8 cellular contexts compared by ENCODE assay signal in genomic region chr19:507286-508203, GRCh38. TPM values are rescaled to one million over a fixed set of nuclear protein-coding genes. Genes with fewer than 3 reads are reported as not detected.
DNase-seq lines count a peak whose midpoint lies in the region; ATAC-seq and TF ChIP-seq lines count a peak whose summit lies in the region.

A gene with protein sequence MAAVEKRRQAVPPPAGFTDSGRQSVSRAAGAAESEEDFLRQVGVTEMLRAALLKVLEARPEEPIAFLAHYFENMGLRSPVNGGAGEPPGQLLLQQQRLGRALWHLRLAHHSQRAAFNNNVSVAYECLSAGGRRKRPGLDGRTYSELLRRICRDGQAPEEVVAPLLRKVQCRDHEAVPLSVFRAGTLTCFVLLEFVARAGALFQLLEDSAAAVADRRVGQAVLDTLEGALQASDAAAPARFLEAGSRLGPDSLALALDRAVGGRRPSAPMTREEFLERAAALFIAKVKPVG (plus strand): TSS chr19:507497. CDS start chr19:507507, 10 bp downstream.

- peak within 1 kb of the TSS; percentile 89 for H3K4me3 Mint-ChIP-seq in Calu3 (ENCODE audit: low read depth, unreplicated experiment)
- H3K4me3 Mint-ChIP-seq in activated T-cell treated with anti-CD3 and anti-CD28 coated beads, Interleukin-2, amount 50 U/mL, for 72 hours = peak within 1 kb of the TSS; percentile 90 to 94
- H3K4me3 Mint-ChIP-seq in naive B cell = peak within 1 kb of the TSS; percentile 89 to 100 (median 96)
- H3K4me3 Mint-ChIP-seq in stimulated activated memory B cell treated with anti-CD40 and anti-IgM and Interleukin-4, amounts not matched to agents 10 μg/mL and 1 μg/mL and 100 μg/mL, for 72 hours = peak within 1 kb of the TSS; percentile 94

- peak within 1 kb of the TSS; percentile 80 to 100 (median 90) for H3K4me3 ChIP-seq in esophagus squamous epithelium

- peak; percentile 90 for DNase-seq in Calu3
- DNase-seq in GM20000 (ENCODE audit: low spot score) = peak; percentile 89
- DNase-seq in HT1080 (ENCODE audit: low read depth) = peak; percentile 80
- DNase-seq in activated T-cell treated with anti-CD3 and anti-CD28 coated beads, Interleukin-2, amount 50 U/mL, for 72 hours = peak; percentile 90 to 91
- DNase-seq in esophagus squamous epithelium (lab: John Stamatoyannopoulos, UW) = peak; percentile 96
- DNase-seq in naive B cell = peak; percentile 65

- peak; percentile 58 to 66 for ATAC-seq in activated T-cell treated with anti-CD3 and anti-CD28 coated beads, Interleukin-2, amount 50 U/mL, for 72 hours (replicated peaks in 1 of 2)
- ATAC-seq in naive B cell (ENCODE audit: low read depth in 2 of 2) = peak; percentile 60 to 63
- ATAC-seq in stimulated activated memory B cell treated with anti-CD40 and anti-IgM and Interleukin-4, amounts not matched to agents 10 μg/mL and 1 μg/mL and 100 μg/mL, for 72 hours = peak; percentile 82

- H3K4me1 Mint-ChIP-seq in Calu3 (ENCODE audit: low read depth, unreplicated experiment) (no peaks in the 10 kb centered on the region), naive B cell (peaks cover 23 to 50% (median 33%) of the 10 kb centered on the region in 3 donors)
- peaks cover 56% of the 10 kb centered on the region for H3K4me1 Mint-ChIP-seq in activated T-cell treated with anti-CD3 and anti-CD28 coated beads, Interleukin-2, amount 50 U/mL, for 72 hours (ENCODE audit: low read depth)
- peaks cover 41% of the 10 kb centered on the region for H3K4me1 Mint-ChIP-seq in stimulated activated memory B cell treated with anti-CD40 and anti-IgM and Interleukin-4, amounts not matched to agents 10 μg/mL and 1 μg/mL and 100 μg/mL, for 72 hours

- peaks cover 27 to 51% (median 33%) of the 10 kb centered on the region in 3 donors for H3K4me1 ChIP-seq in esophagus squamous epithelium

- CTCF ChIA-PET in Calu3 (lab: Charles Lee) = interaction anchor here (0.5 to 1.0 kb wide), 4 partner anchors 41 to 1325 kb away, joined by 3 to 5 read pairs (median 4); no protein-coding TSS in a partner anchor

- TF ChIP-seq CTCF in Calu3 (IDR thresholded peaks at IDR 0.05; ENCODE audit: unreplicated experiment) (no peak), GM20000 (IDR thresholded peaks at IDR 0.05; ENCODE audit: extremely low read depth, missing control alignments) (no peak), esophagus squamous epithelium (IDR thresholded peaks at IDR 0.05) (peak in 2 of 6 experiments; percentile 19 to 22)

- H3K27me3 Mint-ChIP-seq in Calu3 (ENCODE audit: unreplicated experiment) (no peaks in the 10 kb centered on the region), naive B cell (no peaks in the 10 kb centered on the region)
- no peaks in the 10 kb centered on the region for H3K27me3 Mint-ChIP-seq in activated T-cell treated with anti-CD3 and anti-CD28 coated beads, Interleukin-2, amount 50 U/mL, for 72 hours (ENCODE audit: low read depth)
- no peaks in the 10 kb centered on the region for H3K27me3 Mint-ChIP-seq in stimulated activated memory B cell treated with anti-CD40 and anti-IgM and Interleukin-4, amounts not matched to agents 10 μg/mL and 1 μg/mL and 100 μg/mL, for 72 hours

- H3K36me3 Mint-ChIP-seq in Calu3 (ENCODE audit: insufficient read depth, unreplicated experiment) (peaks cover 30% of the 10 kb centered on the region), naive B cell (no peaks in the 10 kb centered on the region)
- H3K36me3 Mint-ChIP-seq in activated T-cell treated with anti-CD3 and anti-CD28 coated beads, Interleukin-2, amount 50 U/mL, for 72 hours (ENCODE audit: insufficient read depth in 2 of 2) = no peaks in the 10 kb centered on the region
- H3K36me3 Mint-ChIP-seq in stimulated activated memory B cell treated with anti-CD40 and anti-IgM and Interleukin-4, amounts not matched to agents 10 μg/mL and 1 μg/mL and 100 μg/mL, for 72 hours = peaks cover 14% of the 10 kb centered on the region

- TF ChIP-seq POLR2A in esophagus squamous epithelium (IDR thresholded peaks at IDR 0.05) = peak in 2 of 4 donors; percentile 21 to 27

- H3K27me3 ChIP-seq in esophagus squamous epithelium = no peaks in the 10 kb centered on the region

- H3K9me3 Mint-ChIP-seq in Calu3 (ENCODE audit: low read depth, unreplicated experiment) (no peaks in the 10 kb centered on the region), naive B cell (no peaks in the 10 kb centered on the region)
- no peaks in the 10 kb centered on the region for H3K9me3 Mint-ChIP-seq in activated T-cell treated with anti-CD3 and anti-CD28 coated beads, Interleukin-2, amount 50 U/mL, for 72 hours
- H3K9me3 Mint-ChIP-seq in stimulated activated memory B cell treated with anti-CD40 and anti-IgM and Interleukin-4, amounts not matched to agents 10 μg/mL and 1 μg/mL and 100 μg/mL, for 72 hours = no peaks in the 10 kb centered on the region

- 2 to 3% methylated on average over 8 to 30 of the region's 81 CpGs for WGBS in esophagus squamous epithelium, 2 donors

- peak within 1 kb of the TSS; percentile 92 to 97 (median 96) for H3K27ac ChIP-seq in esophagus squamous epithelium

- H3K36me3 ChIP-seq in esophagus squamous epithelium = peaks cover 0 to 10% (median 0%) of the 10 kb centered on the region in 3 donors

- peak within 1 kb of the TSS; percentile 97 for H3K27ac Mint-ChIP-seq in Calu3 (ENCODE audit: unreplicated experiment)
- H3K27ac Mint-ChIP-seq in activated T-cell treated with anti-CD3 and anti-CD28 coated beads, Interleukin-2, amount 50 U/mL, for 72 hours = peak within 1 kb of the TSS; percentile 100
- H3K27ac Mint-ChIP-seq in naive B cell = peak within 1 kb of the TSS; percentile 97 to 100 (median 98)
- peak within 1 kb of the TSS; percentile 97 for H3K27ac Mint-ChIP-seq in stimulated activated memory B cell treated with anti-CD40 and anti-IgM and Interleukin-4, amounts not matched to agents 10 μg/mL and 1 μg/mL and 100 μg/mL, for 72 hours

- intact Hi-C loops in Calu3 (cut with micrococcal nuclease; ENCODE audit: unreplicated experiment) = no loop called here
- intact Hi-C loops in esophagus squamous epithelium (cut with DNase I) = no loop called here

- BruUV-seq in Calu3 (replicated peaks; lab: Mats Ljungman, UMichigan) = TSS peak; percentile 55

- no peaks in the 10 kb centered on the region for H3K9me3 ChIP-seq in esophagus squamous epithelium

TF ChIP-seq in PFSK-1, 5 proteins besides CTCF, POLR2A, EP300 and RAD21:
- TF ChIP-seq FOXP2 (optimal IDR thresholded peaks at IDR 0.05; ENCODE audit: borderline replicate concordance, extremely low read depth, extremely low read length, insufficient read depth) (peak; percentile 52), SIN3A (IDR thresholded peaks at IDR 0.05; ENCODE audit: borderline replicate concordance, insufficient read depth, low read length) (no peak), TAF1 (IDR thresholded peaks at IDR 0.05; ENCODE audit: borderline replicate concordance, insufficient read depth, low read length) (peak; percentile 92; the same call in 1 of the 2 replicates), POLR2AphosphoS5 (IDR thresholded peaks at IDR 0.05; ENCODE audit: low read depth, low read length) (peak; percentile 26)
- TF ChIP-seq, protein P1, sequence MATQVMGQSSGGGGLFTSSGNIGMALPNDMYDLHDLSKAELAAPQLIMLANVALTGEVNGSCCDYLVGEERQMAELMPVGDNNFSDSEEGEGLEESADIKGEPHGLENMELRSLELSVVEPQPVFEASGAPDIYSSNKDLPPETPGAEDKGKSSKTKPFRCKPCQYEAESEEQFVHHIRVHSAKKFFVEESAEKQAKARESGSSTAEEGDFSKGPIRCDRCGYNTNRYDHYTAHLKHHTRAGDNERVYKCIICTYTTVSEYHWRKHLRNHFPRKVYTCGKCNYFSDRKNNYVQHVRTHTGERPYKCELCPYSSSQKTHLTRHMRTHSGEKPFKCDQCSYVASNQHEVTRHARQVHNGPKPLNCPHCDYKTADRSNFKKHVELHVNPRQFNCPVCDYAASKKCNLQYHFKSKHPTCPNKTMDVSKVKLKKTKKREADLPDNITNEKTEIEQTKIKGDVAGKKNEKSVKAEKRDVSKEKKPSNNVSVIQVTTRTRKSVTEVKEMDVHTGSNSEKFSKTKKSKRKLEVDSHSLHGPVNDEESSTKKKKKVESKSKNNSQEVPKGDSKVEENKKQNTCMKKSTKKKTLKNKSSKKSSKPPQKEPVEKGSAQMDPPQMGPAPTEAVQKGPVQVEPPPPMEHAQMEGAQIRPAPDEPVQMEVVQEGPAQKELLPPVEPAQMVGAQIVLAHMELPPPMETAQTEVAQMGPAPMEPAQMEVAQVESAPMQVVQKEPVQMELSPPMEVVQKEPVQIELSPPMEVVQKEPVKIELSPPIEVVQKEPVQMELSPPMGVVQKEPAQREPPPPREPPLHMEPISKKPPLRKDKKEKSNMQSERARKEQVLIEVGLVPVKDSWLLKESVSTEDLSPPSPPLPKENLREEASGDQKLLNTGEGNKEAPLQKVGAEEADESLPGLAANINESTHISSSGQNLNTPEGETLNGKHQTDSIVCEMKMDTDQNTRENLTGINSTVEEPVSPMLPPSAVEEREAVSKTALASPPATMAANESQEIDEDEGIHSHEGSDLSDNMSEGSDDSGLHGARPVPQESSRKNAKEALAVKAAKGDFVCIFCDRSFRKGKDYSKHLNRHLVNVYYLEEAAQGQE (IDR thresholded peaks at IDR 0.05; ENCODE audit: insufficient read depth in 1 of 2, low read depth in 2 of 2, low read length in 2 of 2) = 0 out of 4 replicates have a peak, but pooled peaks of 1 of the 2 experiments have one; percentile 54

RNA-seq across cellular contexts. Expression of the gene that starts here (rescaled TPM):
- total RNA-seq in Calu3 (2022) (8.6 and 9.0 TPM in 2 replicates), esophagus squamous epithelium (10 to 100 TPM; 29.3 to 46.7 (median 35.6) TPM)
- 40.7 and 48.2 TPM in 2 replicates for total RNA-seq in HT1080 (2014; rRNA removed; shearing (Covaris generic))
- 24.0 and 37.4 TPM in 2 replicates for polyA plus RNA-seq in HT1080 (2015; cell fraction: cytosol; rRNA removed)
- polyA plus RNA-seq in HT1080 (2015; cell fraction: nucleus; rRNA removed) = 20.6 and 23.8 TPM in 2 replicates
- 45.6 TPM for polyA plus RNA-seq in PFSK-1 (2012; ENCODE audit: insufficient read length, low read depth)
- 10 to 100 TPM; 11.9 to 12.1 TPM for total RNA-seq in activated T-cell treated with anti-CD3 and anti-CD28 coated beads, Interleukin-2, amount 50 U/mL, for 72 hours
- 10 to 100 TPM; 14.6 to 30.0 (median 18.7) TPM for polyA plus RNA-seq in naive B cell (ENCODE audit: low read depth in 6 of 6)

Comparison
In these comparisons a context has a peak if more than half of its experiments do, and no peak if none do; other contexts are left out.
1. Peak in every context shown above with its lines: DNase-seq, ATAC-seq, H3K4me3 ChIP-seq and H3K27ac ChIP-seq.